Comparison of ENCODE assay signal across 31 cellular contexts in genomic region chr15:80712956-80713355, GRCh38.
"Had no signal": no experiment of that assay in that cellular context is flagged by ENCODE, and none has a peak within 500 bp of the region (broad histone marks: within the 10 kb centered on the region; RNA-seq: fewer than 3 reads in every experiment).

No MANE protein-coding gene starts in this region.

- H3K9ac ChIP-seq: neural progenitor cell had no signal

- H2AFZ ChIP-seq: neural progenitor cell had no signal

- H3K4me1 ChIP-seq: tibial artery, uterus had no signal

- H3K36me3 Mint-ChIP-seq: immature natural killer cell, naive B cell, natural killer cell, neural progenitor cell had no signal

- DNase-seq: hypothalamus; immature natural killer cell; kidney; left colon; left lung; lower lobe of right lung; mammary epithelial cell; mesenchymal stem cell; naive B cell; natural killer cell; nephron progenitor cell; occipital lobe; ovary; retina; right cardiac atrium; stimulated activated CD4-positive, alpha-beta T cell treated with anti-CD3 and anti-CD28 coated beads, Interleukin-12 subunit alpha, Interleukin-12 subunit beta, amount 100 ng/mL, for 4 hours; stimulated activated CD4-positive, alpha-beta T cell treated with anti-CD3 and anti-CD28 coated beads, Interleukin-15, amount 100 ng/mL, for 24 hours; stimulated activated CD4-positive, alpha-beta T cell treated with anti-CD3 and anti-CD28 coated beads, Interleukin-4, amount 100 ng/mL, for 24 hours; stimulated activated naive CD4-positive, alpha-beta T cell; tibial artery; uterus had no signal

- H3K4me3 ChIP-seq: left lung, lower lobe of right lung, neural progenitor cell, ovary, skin epidermis, suprapubic skin, thoracic aorta, tibial artery, uterus had no signal

- ATAC-seq: lower lobe of right lung; natural killer cell; right cardiac atrium; sciatic nerve; stimulated activated effector memory CD8-positive, alpha-beta T cell treated with anti-CD3 and anti-CD28 coated beads, Interleukin-12 subunit alpha, Interleukin-12 subunit beta, amount 100 ng/mL, for 72 hours had no signal

- H3K27ac Mint-ChIP-seq: immature natural killer cell; nephron progenitor cell; neural progenitor cell; progenitor cell of endocrine pancreas; stimulated activated effector memory CD8-positive, alpha-beta T cell treated with anti-CD3 and anti-CD28 coated beads, Interleukin-12 subunit alpha, Interleukin-12 subunit beta, amount 100 ng/mL, for 72 hours; stimulated activated naive CD8-positive, alpha-beta T cell treated with anti-CD3 and anti-CD28 coated beads, Interleukin-15, Interleukin-2, amounts not matched to agents 100 ng/mL and 50 ng/mL, for 24 hours had no signal

- H3K4me3 Mint-ChIP-seq: immature natural killer cell; naive B cell; natural killer cell; nephron progenitor cell; neural progenitor cell; stimulated activated effector memory CD8-positive, alpha-beta T cell treated with anti-CD3 and anti-CD28 coated beads, Interleukin-12 subunit alpha, Interleukin-12 subunit beta, amount 100 ng/mL, for 72 hours; stimulated activated naive CD8-positive, alpha-beta T cell treated with anti-CD3 and anti-CD28 coated beads, Interleukin-15, Interleukin-2, amounts not matched to agents 100 ng/mL and 50 ng/mL, for 24 hours; type B pancreatic cell had no signal

- H3K9me3 Mint-ChIP-seq: immature natural killer cell; naive B cell; natural killer cell; nephron progenitor cell; neural progenitor cell; stimulated activated effector memory CD8-positive, alpha-beta T cell treated with anti-CD3 and anti-CD28 coated beads, Interleukin-12 subunit alpha, Interleukin-12 subunit beta, amount 100 ng/mL, for 72 hours; stimulated activated naive CD8-positive, alpha-beta T cell treated with anti-CD3 and anti-CD28 coated beads, Interleukin-15, Interleukin-2, amounts not matched to agents 100 ng/mL and 50 ng/mL, for 24 hours had no signal

- H3K36me3 ChIP-seq: lower lobe of right lung, neural progenitor cell, neutrophil, ovary, suprapubic skin, thoracic aorta, tibial artery, uterus had no signal

- H3K27ac ChIP-seq: left lung, lower lobe of right lung, neural progenitor cell, neutrophil, ovary, skin epidermis, suprapubic skin, thoracic aorta, tibial artery, uterus had no signal

- H3K4me2 ChIP-seq: neural progenitor cell had no signal

- H3K27me3 ChIP-seq: left lung, neural progenitor cell, neutrophil, ovary, suprapubic skin, tibial artery, uterus had no signal

- H3K9me3 ChIP-seq: left lung, lower lobe of right lung, neutrophil, ovary, suprapubic skin, thoracic aorta, tibial artery, uterus had no signal

- H3K27me3 Mint-ChIP-seq: naive B cell; progenitor cell of endocrine pancreas; stimulated activated naive CD8-positive, alpha-beta T cell treated with anti-CD3 and anti-CD28 coated beads, Interleukin-15, Interleukin-2, amounts not matched to agents 100 ng/mL and 50 ng/mL, for 24 hours; type B pancreatic cell had no signal
